Comparison of ENCODE assay signal across 1 cellular context in the genomic region with DNA sequence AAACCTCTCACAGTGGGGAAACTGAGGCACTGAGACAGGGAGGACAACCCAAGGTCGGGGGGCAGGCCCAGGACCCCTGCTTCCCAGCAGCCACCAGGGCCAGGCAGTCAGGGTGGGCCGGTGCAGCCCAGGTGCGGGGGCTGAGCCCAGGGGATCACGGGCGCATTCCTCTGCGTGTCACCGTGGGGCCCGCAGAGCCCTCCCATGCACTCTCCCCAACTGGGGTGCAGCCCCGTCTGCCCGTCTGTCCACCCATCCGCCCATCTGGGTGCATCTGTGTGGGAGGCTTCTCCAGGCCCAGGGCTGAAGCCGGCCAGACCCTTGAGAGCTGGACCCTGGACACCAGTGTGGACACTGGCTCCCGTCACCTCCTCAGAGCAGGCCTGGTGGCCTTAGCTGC.
TF ChIP-seq lines count a peak whose summit lies in the region.

No MANE protein-coding gene starts in this region.

TF ChIP-seq in HepG2, 621 proteins besides CTCF, POLR2A, EP300 and RAD21:
- TF ChIP-seq MIER3 (CRISPR knock-in tag; IDR thresholded peaks at IDR 0.05; ENCODE audit: borderline replicate concordance) (no peak), ZNF746 (CRISPR knock-in tag; IDR thresholded peaks at IDR 0.05) (no peak), EZH2 (conservative IDR thresholded peaks at IDR 0.05; ENCODE audit: low read depth, low read length) (peak; percentile 74), ZNF274 (CRISPR knock-in tag; IDR thresholded peaks at IDR 0.05) (no peak)
- TF ChIP-seq, protein P1, sequence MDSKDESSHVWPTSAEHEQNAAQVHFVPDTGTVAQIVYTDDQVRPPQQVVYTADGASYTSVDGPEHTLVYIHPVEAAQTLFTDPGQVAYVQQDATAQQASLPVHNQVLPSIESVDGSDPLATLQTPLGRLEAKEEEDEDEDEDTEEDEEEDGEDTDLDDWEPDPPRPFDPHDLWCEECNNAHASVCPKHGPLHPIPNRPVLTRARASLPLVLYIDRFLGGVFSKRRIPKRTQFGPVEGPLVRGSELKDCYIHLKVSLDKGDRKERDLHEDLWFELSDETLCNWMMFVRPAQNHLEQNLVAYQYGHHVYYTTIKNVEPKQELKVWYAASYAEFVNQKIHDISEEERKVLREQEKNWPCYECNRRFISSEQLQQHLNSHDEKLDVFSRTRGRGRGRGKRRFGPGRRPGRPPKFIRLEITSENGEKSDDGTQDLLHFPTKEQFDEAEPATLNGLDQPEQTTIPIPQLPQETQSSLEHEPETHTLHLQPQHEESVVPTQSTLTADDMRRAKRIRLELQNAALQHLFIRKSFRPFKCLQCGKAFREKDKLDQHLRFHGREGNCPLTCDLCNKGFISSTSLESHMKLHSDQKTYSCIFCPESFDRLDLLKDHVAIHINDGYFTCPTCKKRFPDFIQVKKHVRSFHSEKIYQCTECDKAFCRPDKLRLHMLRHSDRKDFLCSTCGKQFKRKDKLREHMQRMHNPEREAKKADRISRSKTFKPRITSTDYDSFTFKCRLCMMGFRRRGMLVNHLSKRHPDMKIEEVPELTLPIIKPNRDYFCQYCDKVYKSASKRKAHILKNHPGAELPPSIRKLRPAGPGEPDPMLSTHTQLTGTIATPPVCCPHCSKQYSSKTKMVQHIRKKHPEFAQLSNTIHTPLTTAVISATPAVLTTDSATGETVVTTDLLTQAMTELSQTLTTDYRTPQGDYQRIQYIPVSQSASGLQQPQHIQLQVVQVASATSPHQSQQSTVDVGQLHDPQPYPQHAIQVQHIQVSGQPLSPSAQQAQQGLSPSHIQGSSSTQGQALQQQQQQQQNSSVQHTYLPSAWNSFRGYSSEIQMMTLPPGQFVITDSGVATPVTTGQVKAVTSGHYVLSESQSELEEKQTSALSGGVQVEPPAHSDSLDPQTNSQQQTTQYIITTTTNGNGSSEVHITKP (CRISPR knock-in tag; IDR thresholded peaks at IDR 0.05; ENCODE audit: low read depth): no peak
